In genomic region chr15:40928975-40929729, GRCh38 we compare ENCODE assay signal across 8 cellular contexts. TPM values are rescaled to one million over a fixed set of nuclear protein-coding genes. Genes with fewer than 3 reads are reported as not detected.
A peak's percentile ranks its signal among the peaks of the same experiment; 100 is the strongest.
DNase-seq lines count a peak whose midpoint lies in the region; ATAC-seq and TF ChIP-seq lines count a peak whose summit lies in the region.

Gene DLL4, plus strand, starts transcription at chr15:40929340. Its CDS starts 329 bp downstream, at chr15:40929669.

- H3K9ac ChIP-seq in colonic mucosa (ENCODE audit: low read depth in 2 of 2, low read length in 2 of 2) (peak within 1 kb of the TSS; percentile 79 to 93), stomach smooth muscle (ENCODE audit: low read length in 2 of 2) (peak within 1 kb of the TSS in 1 of 2 donors; percentile 33)

- 0% methylated on average over 6 of the region's 72 CpGs for WGBS in right lobe of liver (ENCODE audit: insufficient coverage, low coverage, low lambda C conversion rate, missing lambda C conversion rate)

- H3K27ac ChIP-seq in colonic mucosa, result peak within 1 kb of the TSS; percentile 42
- H3K27ac ChIP-seq in right lobe of liver, result peak within 1 kb of the TSS in 2 of 3 donors; percentile 8 to 48
- no peak within 1 kb of the TSS for H3K27ac ChIP-seq in stomach smooth muscle (ENCODE audit: low read length)

- peaks cover 28% of the 10 kb centered on the region for H3K4me1 ChIP-seq in colonic mucosa
- peaks cover 0 to 57% (median 24%) of the 10 kb centered on the region in 4 donors for H3K4me1 ChIP-seq in right lobe of liver
- H3K4me1 ChIP-seq in stomach smooth muscle (ENCODE audit: control insufficient read depth, insufficient read depth, low read length), result peaks cover 51% of the 10 kb centered on the region

- no peaks in the 10 kb centered on the region for H3K9me3 ChIP-seq in colonic mucosa
- H3K9me3 ChIP-seq in right lobe of liver, result no peaks in the 10 kb centered on the region
- H3K9me3 ChIP-seq in stomach smooth muscle (ENCODE audit: control insufficient read depth in 2 of 2, low read length in 2 of 2), result no peaks in the 10 kb centered on the region

- DNase-seq in NCI-H1048 (lab: John Stamatoyannopoulos, UW), result peak; percentile 44
- peak; percentile 89 for DNase-seq in colonic mucosa
- DNase-seq in right lobe of liver, result peak in 1 of 3 donors; percentile 75
- no peak for DNase-seq in globus pallidus (ENCODE audit: low spot score)
- DNase-seq in NK-92 (lab: John Stamatoyannopoulos, UW; ENCODE audit: unreplicated experiment), result no peak

- peak; percentile 51 for ATAC-seq in SK-N-SH treated with all-trans-retinoic acid at 6 μM for 48 hours
- ATAC-seq in right lobe of liver, result peak; percentile 45 to 67 (median 62)

- intact Hi-C loops in colonic mucosa (cut with DNase I), result no loop called here
- intact Hi-C loops in right lobe of liver (cut with DNase I), result no loop called here

- TF ChIP-seq CTCF in colonic mucosa (IDR thresholded peaks at IDR 0.05), result no peak
- TF ChIP-seq CTCF in right lobe of liver (IDR thresholded peaks at IDR 0.05), result no peak

- H3K27me3 ChIP-seq in colonic mucosa (peaks cover 35% of the 10 kb centered on the region), right lobe of liver (peaks cover 0 to 21% of the 10 kb centered on the region in 2 donors), stomach smooth muscle (ENCODE audit: control insufficient read depth in 1 of 2, insufficient read depth in 2 of 2, low read length in 2 of 2) (peaks cover 59 to 84% of the 10 kb centered on the region in 2 donors)

- H3K4me3 ChIP-seq in colonic mucosa, result peak within 1 kb of the TSS; percentile 52
- peak within 1 kb of the TSS; percentile 42 to 49 (median 43) for H3K4me3 ChIP-seq in right lobe of liver
- peak within 1 kb of the TSS; percentile 62 to 76 for H3K4me3 ChIP-seq in stomach smooth muscle (ENCODE audit: low read length in 2 of 2)

- TF ChIP-seq POLR2A in GM10847 (IDR thresholded peaks at IDR 0.05; ENCODE audit: extremely low read depth, insufficient read length), result peak; percentile 49
- TF ChIP-seq POLR2A in right lobe of liver (IDR thresholded peaks at IDR 0.05), result peak; percentile 78

- no peaks in the 10 kb centered on the region for H3K36me3 ChIP-seq in colonic mucosa
- H3K36me3 ChIP-seq in right lobe of liver, result no peaks in the 10 kb centered on the region
- no peaks in the 10 kb centered on the region for H3K36me3 ChIP-seq in stomach smooth muscle (ENCODE audit: control insufficient read depth in 2 of 2, insufficient read depth in 2 of 2, low read length in 2 of 2)

TF ChIP-seq in SK-N-SH treated with all-trans-retinoic acid at 6 μM for 48 hours, 23 proteins besides CTCF, POLR2A, EP300 and RAD21:
- TF ChIP-seq TOX (CRISPR knock-in tag; IDR thresholded peaks at IDR 0.05; ENCODE audit: borderline replicate concordance) (no peak), POU6F1 (CRISPR knock-in tag; IDR thresholded peaks at IDR 0.05; ENCODE audit: borderline replicate concordance, low read depth) (no peak), GLIS3 (CRISPR knock-in tag; IDR thresholded peaks at IDR 0.05) (no peak), ZFP30 (CRISPR knock-in tag; IDR thresholded peaks at IDR 0.05) (no peak), ISL1 (CRISPR knock-in tag; IDR thresholded peaks at IDR 0.05) (no peak), ZC3H10 (CRISPR knock-in tag; IDR thresholded peaks at IDR 0.05) (no peak), CREB5 (CRISPR knock-in tag; IDR thresholded peaks at IDR 0.05; ENCODE audit: low read depth) (no peak), ZNF8 (CRISPR knock-in tag; IDR thresholded peaks at IDR 0.05) (no peak), OSR1 (CRISPR knock-in tag; IDR thresholded peaks at IDR 0.05) (no peak), ZNF70 (CRISPR knock-in tag; IDR thresholded peaks at IDR 0.05) (no peak), ZFP3 (CRISPR knock-in tag; IDR thresholded peaks at IDR 0.05) (no peak), ARNTL (CRISPR knock-in tag; IDR thresholded peaks at IDR 0.05; ENCODE audit: borderline replicate concordance, low read depth) (no peak)

RNA-seq across cellular contexts. Expression of gene DLL4, which starts in this region (rescaled TPM):
- total RNA-seq in colonic mucosa (10 to 100 TPM; 18.5 to 21.6 TPM), right lobe of liver (1 to 10 TPM; 2.9 to 8.7 (median 4.2) TPM)

Comparison
In these comparisons a context has a peak if more than half of its experiments do, and no peak if none do; other contexts are left out.
1. DNase-seq: peak in NCI-H1048 (single experiment) and colonic mucosa (single experiment); none in globus pallidus (single experiment) and NK-92 (single experiment).
2. Peak in every context shown above with its lines, with median percentiles within 50 percentile points of each other: H3K4me3 ChIP-seq.